8 cellular contexts compared by ENCODE assay signal in genomic region chr9:69122391-69123141, GRCh38. TPM values are rescaled to one million over a fixed set of nuclear protein-coding genes. Genes with fewer than 3 reads are reported as not detected.
DNase-seq lines count a peak whose midpoint lies in the region.

No MANE protein-coding gene starts in this region.

- H3K9ac ChIP-seq in iPS-15b (ENCODE audit: low read depth, low read length) (peak overlapping the region; percentile 82), skeletal muscle satellite cell (ENCODE audit: low read depth, low read length) (peak overlapping the region; percentile 77)

- peak overlapping the region; percentile 76 for H3K4me3 ChIP-seq in iPS-15b (ENCODE audit: low read depth, low read length)
- H3K4me3 ChIP-seq in skeletal muscle satellite cell (ENCODE audit: low read length), result peak overlapping the region; percentile 80

- DNase-seq in NCI-H1417 (lab: John Stamatoyannopoulos, UW), result peak; percentile 39 to 80 (median 55)
- DNase-seq in NCI-H1417 treated with DMSO at 0.1 percent for 48 hours (lab: John Stamatoyannopoulos, UW), result no peak
- DNase-seq in M059J (ENCODE audit: low read depth), result peak; percentile 62
- peak; percentile 63 for DNase-seq in amniotic stem cell (lab: John Stamatoyannopoulos, UW)
- no peak for DNase-seq in COR-L47 (lab: John Stamatoyannopoulos, UW)
- DNase-seq in NCI-H1694 treated with DMSO at 0.1 percent for 48 hours (lab: John Stamatoyannopoulos, UW), result no peak

- no peaks in the 10 kb centered on the region for H3K27me3 ChIP-seq in iPS-15b (ENCODE audit: control insufficient read depth, insufficient read depth, low read length)
- no peaks in the 10 kb centered on the region for H3K27me3 ChIP-seq in skeletal muscle satellite cell (ENCODE audit: control insufficient read depth, insufficient read depth, low read length)

- H3K4me1 ChIP-seq in iPS-15b (ENCODE audit: control insufficient read depth, insufficient read depth, low read length) (peaks cover 3% of the 10 kb centered on the region), skeletal muscle satellite cell (ENCODE audit: control insufficient read depth, insufficient read depth, low read length) (peaks cover 9% of the 10 kb centered on the region)

- H3K36me3 ChIP-seq in iPS-15b (ENCODE audit: control insufficient read depth, insufficient read depth, low read length) (no peaks in the 10 kb centered on the region), skeletal muscle satellite cell (ENCODE audit: insufficient read depth, low read length) (no peaks in the 10 kb centered on the region)

- H3K4me2 ChIP-seq in skeletal muscle satellite cell (ENCODE audit: low read length), result peak overlapping the region; percentile 100

- H3K9me3 ChIP-seq in iPS-15b (ENCODE audit: control insufficient read depth, insufficient read depth, low read length) (no peaks in the 10 kb centered on the region), skeletal muscle satellite cell (replicated peaks; ENCODE audit: low read length) (no peaks in the 10 kb centered on the region)

RNA-seq across cellular contexts. Expression of gene TJP2, which starts 51.5 kb away (rescaled TPM):
- total RNA-seq in M059J (2014; rRNA removed; shearing (Covaris generic)), result 58.9 and 73.7 TPM in 2 replicates
- total RNA-seq in skeletal muscle satellite cell (2012; rRNA removed), result 14.6 and 34.2 TPM in 2 replicates

Comparison
In these comparisons a context has a peak if more than half of its experiments do, and no peak if none do; other contexts are left out.
1. DNase-seq: peak in NCI-H1417 (3 of 3), M059J (single experiment) and amniotic stem cell (single experiment); none in NCI-H1417 treated with DMSO at 0.1 percent for 48 hours (single experiment), COR-L47 (single experiment) and NCI-H1694 treated with DMSO at 0.1 percent for 48 hours (single experiment).